Comparison of ENCODE assay signal across 9 cellular contexts in the genomic region with DNA sequence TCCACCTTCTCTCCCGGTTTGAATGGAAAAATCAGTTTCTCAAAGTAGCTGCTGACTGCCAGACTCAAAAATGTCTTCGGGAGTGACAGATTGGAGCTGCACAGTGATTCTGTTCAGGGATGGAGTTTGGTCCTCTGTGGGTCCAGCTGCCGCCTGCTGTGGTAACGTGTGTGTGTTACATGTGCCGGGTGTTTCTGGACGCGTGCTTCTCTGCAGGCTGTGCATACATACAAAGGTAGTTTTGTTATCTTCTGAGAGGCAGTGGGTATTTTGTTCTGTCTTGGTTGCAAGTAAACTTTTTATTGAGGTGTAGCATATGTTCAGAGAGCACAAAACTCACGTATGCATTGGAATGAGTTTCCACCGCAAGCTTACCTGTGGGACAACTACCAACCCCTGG. TPM values are rescaled to one million over a fixed set of nuclear protein-coding genes. Genes with fewer than 3 reads are reported as not detected.
DNase-seq lines count a peak whose midpoint lies in the region; ATAC-seq and TF ChIP-seq lines count a peak whose summit lies in the region.
"Had no signal": no experiment of that assay in that cellular context is flagged by ENCODE, and none has a peak within 500 bp of the region (broad histone marks: within the 10 kb centered on the region; RNA-seq: fewer than 3 reads in every experiment).

No MANE protein-coding gene starts in this region.

- ATAC-seq in HG03159 (IDR thresholded peaks at IDR 0.05; ENCODE audit: unreplicated experiment) (no peak), GM18907 (IDR thresholded peaks at IDR 0.05; ENCODE audit: unreplicated experiment) (no peak)

- H3K36me3 Mint-ChIP-seq in brain = peaks cover 50% of the 10 kb centered on the region

- TF ChIP-seq CTCF in brain (conservative IDR thresholded peaks at IDR 0.05) (no peak), testis (IDR thresholded peaks at IDR 0.05) (no peak)

- H3K4me1 ChIP-seq in testis = peaks cover 35% of the 10 kb centered on the region

- peak overlapping the region in 4 of 5 experiments; percentile 75 to 97 (median 96) for H3K27ac Mint-ChIP-seq in brain

- peak overlapping the region; percentile 43 to 75 for H3K4me3 ChIP-seq in testis

- peaks cover 2% of the 10 kb centered on the region for H3K27me3 Mint-ChIP-seq in brain

- peak overlapping the region; percentile 51 to 87 (median 68) for H3K4me3 Mint-ChIP-seq in brain

- H3K9me3 ChIP-seq in testis = no peaks in the 10 kb centered on the region

- DNase-seq in HK-2 (ENCODE audit: unreplicated experiment) (peak; percentile 49), kidney tubule cell (ENCODE audit: low spot score) (peak; percentile 48), testis (peak; percentile 49), SIG-M5 treated with dmso at 0.1 percent for 504 hours (lab: John Stamatoyannopoulos, UW; ENCODE audit: unreplicated experiment) (no peak)
- DNase-seq in activated CD4-positive, alpha-beta T cell treated with anti-CD3 and anti-CD28 coated beads, Interleukin-2, amount 50 U/mL, for 4 hours = no peak
- DNase-seq: effector CD8-positive, alpha-beta T cell had no signal

- H3K36me3 ChIP-seq in testis (ENCODE audit: low read depth, missing control alignments) = no peaks in the 10 kb centered on the region

- H3K27me3 ChIP-seq in testis = no peaks in the 10 kb centered on the region

- peaks cover 71% of the 10 kb centered on the region for H3K4me1 Mint-ChIP-seq in brain

- peaks cover 0 to 8% (median 0%) of the 10 kb centered on the region in 5 experiments for H3K9me3 Mint-ChIP-seq in brain

- H3K27ac ChIP-seq in testis = peak overlapping the region; percentile 84 to 91

- intact Hi-C loops in testis (cut with DNase I; ENCODE audit: low total_unique reads) = no loop called here

- no peak for TF ChIP-seq POLR2A in testis (IDR thresholded peaks at IDR 0.05)

- WGBS in testis, 2 donors = 14 to 29% methylated on average over 9 of the region's 9 CpGs

RNA-seq across cellular contexts. Expression of gene NAA20, which starts 41.3 kb away (rescaled TPM):
- polyA plus RNA-seq in brain (ENCODE audit: insufficient read depth, low read depth, low replicate concordance) = 38.0 TPM
- total RNA-seq in testis = 10 to 100 TPM; 41.3 to 53.9 TPM
- 176 TPM for polyA plus RNA-seq in testis (ENCODE audit: insufficient read depth, low read depth, low replicate concordance)

Comparison
In these comparisons a context has a peak if more than half of its experiments do, and no peak if none do; other contexts are left out.
1. DNase-seq: peak in HK-2 (single experiment), kidney tubule cell (single experiment) and testis (single experiment); none in SIG-M5 treated with dmso at 0.1 percent for 504 hours (single experiment) and activated CD4-positive, alpha-beta T cell treated with anti-CD3 and anti-CD28 coated beads, Interleukin-2, amount 50 U/mL, for 4 hours (0 of 2).